In the genomic region with DNA sequence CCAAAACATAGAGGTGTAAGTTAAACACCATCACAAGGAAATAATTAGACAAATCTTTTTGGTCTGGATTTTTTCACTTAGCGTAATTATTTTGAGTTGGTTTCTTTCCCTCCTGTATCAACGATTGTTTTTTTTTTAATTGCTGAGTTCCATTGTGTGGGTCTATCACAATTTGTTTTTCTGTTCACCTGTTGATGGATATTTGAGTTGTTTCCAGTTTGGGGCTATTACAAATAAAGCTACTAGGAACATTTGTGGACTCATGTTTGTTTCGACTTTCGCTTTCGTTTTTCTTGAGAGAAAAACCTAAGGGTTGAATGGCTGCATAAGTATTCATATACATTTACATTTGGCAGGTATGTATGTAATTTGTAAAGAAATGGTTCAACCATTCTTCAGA, we compare ENCODE assay signal across 18 cellular contexts. TPM values are rescaled to one million over a fixed set of nuclear protein-coding genes. Genes with fewer than 3 reads are reported as not detected.
DNase-seq lines count a peak whose midpoint lies in the region; ATAC-seq, FAIRE-seq and TF ChIP-seq lines count a peak whose summit lies in the region.
"Had no signal": no experiment of that assay in that cellular context is flagged by ENCODE, and none has a peak within 500 bp of the region (broad histone marks: within the 10 kb centered on the region; RNA-seq: fewer than 3 reads in every experiment).

No MANE protein-coding gene starts in this region.

- POLR2A ChIA-PET in CD4-positive, alpha-beta T cell (lab: Charles Lee), result interaction anchor here (1.4 to 7.5 kb wide), 2 partner anchors 20 to 29 kb away, joined by 3 to 147 read pairs; a partner anchor contains a TSS
- POLR2A ChIA-PET in Panc1 (lab: Charles Lee), result no interaction called here

- peak; percentile 89 for FAIRE-seq in GM18507 (lab: Jason Lieb, UNC)

- no peak for TF ChIP-seq CTCF in CD4-positive, alpha-beta T cell (IDR thresholded peaks at IDR 0.05)
- TF ChIP-seq CTCF in Panc1 (IDR thresholded peaks at IDR 0.05), result no peak

- H3K36me3 Mint-ChIP-seq in CD4-positive, alpha-beta T cell (ENCODE audit: low read depth), result no peaks in the 10 kb centered on the region
- H3K36me3 Mint-ChIP-seq in central memory CD8-positive, alpha-beta T cell (ENCODE audit: insufficient read depth), result peaks cover 2% of the 10 kb centered on the region

- H3K27ac ChIP-seq in CD4-positive, alpha-beta T cell (ENCODE audit: low read depth, low read length), result no peak overlapping the region
- peak overlapping the region; percentile 13; the same call in 1 of the 2 replicates for H3K27ac ChIP-seq in Panc1 (ENCODE audit: low read length)
- H3K27ac ChIP-seq: BLaER1, coronary artery, uterus had no signal

- peak overlapping the region; percentile 48 for H3K4me3 Mint-ChIP-seq in CD4-positive, alpha-beta T cell
- H3K4me3 Mint-ChIP-seq in central memory CD8-positive, alpha-beta T cell, result peak overlapping the region; percentile 74
- H3K4me3 Mint-ChIP-seq: nephron progenitor cell had no signal

- intact Hi-C loops in CD4-positive, alpha-beta T cell (cut with DNase I, micrococcal nuclease), result no loop called here
- intact Hi-C loops in Panc1 (cut with micrococcal nuclease; ENCODE audit: unreplicated experiment), result no loop called here

- in situ Hi-C loops in Panc1 (cut with HindIII; ENCODE audit: low pct_unique_long_range_greater_than_20kb, low sequenced_read_pairs), result no loop called here

- ATAC-seq in CD4-positive, alpha-beta T cell (ENCODE audit: poor library complexity), result no peak
- ATAC-seq in Panc1 (no peak), HG02610 (IDR thresholded peaks at IDR 0.05; ENCODE audit: unreplicated experiment) (no peak)
- ATAC-seq in central memory CD8-positive, alpha-beta T cell (replicated peaks; ENCODE audit: extremely low read depth, poor library complexity, severe bottlenecking), result no peak
- ATAC-seq: esophagus mucosa, PC-3, right cardiac atrium had no signal

- H3K9me3 ChIP-seq in CD4-positive, alpha-beta T cell (ENCODE audit: control insufficient read depth, low read length), result no peaks in the 10 kb centered on the region
- no peaks in the 10 kb centered on the region for H3K9me3 ChIP-seq in Panc1 (ENCODE audit: control insufficient read depth, insufficient read depth, low read depth, low read length)
- H3K9me3 ChIP-seq: BLaER1, uterus had no signal

- H3K27ac Mint-ChIP-seq in CD4-positive, alpha-beta T cell, result peak overlapping the region; percentile 77
- H3K27ac Mint-ChIP-seq in central memory CD8-positive, alpha-beta T cell (ENCODE audit: low read depth), result peak overlapping the region; percentile 90
- H3K27ac Mint-ChIP-seq: nephron progenitor cell had no signal

- no TSS peak for BruUV-seq in Panc1 (replicated peaks; lab: Mats Ljungman, UMichigan)

- H3K9me3 Mint-ChIP-seq in CD4-positive, alpha-beta T cell, result peaks cover 3% of the 10 kb centered on the region
- H3K9me3 Mint-ChIP-seq in central memory CD8-positive, alpha-beta T cell, result no peaks in the 10 kb centered on the region
- H3K9me3 Mint-ChIP-seq: nephron progenitor cell had no signal

- no peaks in the 10 kb centered on the region for H3K27me3 ChIP-seq in CD4-positive, alpha-beta T cell (ENCODE audit: control insufficient read depth, insufficient read depth, low read length)
- no peaks in the 10 kb centered on the region for H3K27me3 ChIP-seq in Panc1 (ENCODE audit: control insufficient read depth, insufficient read depth, low read length)
- H3K27me3 ChIP-seq: BLaER1, uterus had no signal

- no peaks in the 10 kb centered on the region for H3K36me3 ChIP-seq in Panc1 (ENCODE audit: control insufficient read depth, insufficient read depth, low read length)
- H3K36me3 ChIP-seq: BLaER1, uterus had no signal

- peaks cover 44% of the 10 kb centered on the region for H3K4me1 Mint-ChIP-seq in CD4-positive, alpha-beta T cell (ENCODE audit: low read depth)
- H3K4me1 Mint-ChIP-seq in central memory CD8-positive, alpha-beta T cell, result peaks cover 34% of the 10 kb centered on the region

- no peaks in the 10 kb centered on the region for H3K4me1 ChIP-seq in Panc1 (ENCODE audit: control insufficient read depth, insufficient read depth, low read length)
- H3K4me1 ChIP-seq: uterus had no signal

- no peaks in the 10 kb centered on the region for H3K27me3 Mint-ChIP-seq in CD4-positive, alpha-beta T cell
- H3K27me3 Mint-ChIP-seq in central memory CD8-positive, alpha-beta T cell, result no peaks in the 10 kb centered on the region

- peak overlapping the region; percentile 16 to 20; a peak in 3 of 4 replicates for H3K4me3 ChIP-seq in Panc1 (ENCODE audit: low read depth in 2 of 2, low read length in 2 of 2)
- H3K4me3 ChIP-seq: BLaER1, coronary artery, uterus had no signal

- DNase-seq in CD4-positive, alpha-beta T cell, result no peak
- DNase-seq in GM18507 (ENCODE audit: extremely low spot score, insufficient read length, low read depth) (no peak), Panc1 (ENCODE audit: low read depth, low spot score) (no peak), NK-92 (lab: John Stamatoyannopoulos, UW; ENCODE audit: unreplicated experiment) (no peak), mucosa of gallbladder (ENCODE audit: low spot score) (no peak)
- DNase-seq in central memory CD8-positive, alpha-beta T cell (ENCODE audit: low spot score in 2 of 2), result no peak
- DNase-seq in activated naive CD4-positive, alpha-beta T cell (lab: John Stamatoyannopoulos, UW), result no peak
- DNase-seq: H7; nephron progenitor cell; PC-3; right cardiac atrium; stimulated activated CD4-positive, alpha-beta T cell treated with anti-CD3 and anti-CD28 coated beads, Interleukin-4, amount 100 ng/mL, for 1 hour; stimulated activated naive CD4-positive, alpha-beta T cell treated with Interleukin-2 at 50 U/mL for 16 hours; uterus had no signal

- CTCF ChIA-PET in CD4-positive, alpha-beta T cell (lab: Charles Lee), result no interaction called here
- CTCF ChIA-PET in Panc1 (lab: Charles Lee), result no interaction called here

RNA-seq across cellular contexts. Expression of a gene that starts 20.4 kb away (rescaled TPM):
- total RNA-seq in CD4-positive, alpha-beta T cell, result 100 to 1,000 TPM; 128 to 140 TPM
- total RNA-seq in Panc1 (2021; ENCODE audit: unreplicated experiment) (16.2 TPM), mucosa of gallbladder (29.7 TPM)
- 7.5 TPM for polyA plus RNA-seq in Panc1 (2012; ENCODE audit: insufficient read length)
